ENCODE assay signal across 19 cellular contexts in genomic region chr5:117065161-117065560, GRCh38.
"Had no signal": no experiment of that assay in that cellular context is flagged by ENCODE, and none has a peak within 500 bp of the region (broad histone marks: within the 10 kb centered on the region; RNA-seq: fewer than 3 reads in every experiment).

No MANE protein-coding gene starts in this region.

- H3K27me3 ChIP-seq: foreskin keratinocyte, heart left ventricle, neutrophil, stomach had no signal

- H3K4me3 ChIP-seq: heart left ventricle, stomach, thoracic aorta had no signal

- FAIRE-seq: colon, small intestine, urothelium cell line had no signal

- H3K9me3 ChIP-seq: neutrophil, stomach, thoracic aorta had no signal

- H3K4me1 ChIP-seq: foreskin keratinocyte, heart left ventricle, stomach had no signal

- H3K27ac ChIP-seq: foreskin keratinocyte, heart left ventricle, neutrophil, stomach, thoracic aorta had no signal

- DNase-seq: cerebellar nuclear complex; effector memory CD8-positive, alpha-beta T cell; erythroblast; foreskin keratinocyte; heart left ventricle; hippocampal formation; mammary epithelial cell; midbrain; posterior cingulate gyrus; right cardiac atrium; small intestine; stimulated activated CD4-positive, alpha-beta T cell treated with anti-CD3 and anti-CD28 coated beads, Interleukin-12 subunit alpha, Interleukin-12 subunit beta, amount 100 ng/mL, for 4 hours; stimulated activated naive CD4-positive, alpha-beta T cell; stomach; substantia nigra had no signal

- H3K36me3 ChIP-seq: heart left ventricle, neutrophil, stomach, thoracic aorta had no signal
